Comparison of ENCODE assay signal across 1 cellular context in genomic region chr11:12169822-12170221, GRCh38.
TF ChIP-seq lines count a peak whose summit lies in the region.

No MANE protein-coding gene starts in this region.

TF ChIP-seq in HCT116, 20 proteins besides CTCF, POLR2A, EP300 and RAD21:
- TF ChIP-seq ZBTB33 (IDR thresholded peaks at IDR 0.05; ENCODE audit: extremely low read depth, insufficient replicate concordance, low read length) (no peak), CBX3 (IDR thresholded peaks at IDR 0.05; ENCODE audit: low read depth) (no peak), ZNF274 (IDR thresholded peaks at IDR 0.05; ENCODE audit: low read depth, low read length) (no peak), SP1 (IDR thresholded peaks at IDR 0.05; ENCODE audit: low read depth) (no peak), EZH2 (IDR thresholded peaks at IDR 0.05) (no peak), EZH2phosphoT487 (IDR thresholded peaks at IDR 0.05; ENCODE audit: borderline replicate concordance) (no peak), POLR2AphosphoS5 (IDR thresholded peaks at IDR 0.05; ENCODE audit: low read depth, low read length) (no peak), EGR1 (IDR thresholded peaks at IDR 0.05; ENCODE audit: low read depth) (no peak), ELF1 (IDR thresholded peaks at IDR 0.05; ENCODE audit: borderline replicate concordance, low read depth) (no peak), FOSL1 (IDR thresholded peaks at IDR 0.05; ENCODE audit: low read depth) (no peak), SIN3A (IDR thresholded peaks at IDR 0.05; ENCODE audit: low read depth) (no peak), YY1 (IDR thresholded peaks at IDR 0.05; ENCODE audit: extremely low read depth, insufficient replicate concordance, low read depth, low read length) (no peak), JUND (IDR thresholded peaks at IDR 0.05) (no peak)
- TF ChIP-seq, protein P1, sequence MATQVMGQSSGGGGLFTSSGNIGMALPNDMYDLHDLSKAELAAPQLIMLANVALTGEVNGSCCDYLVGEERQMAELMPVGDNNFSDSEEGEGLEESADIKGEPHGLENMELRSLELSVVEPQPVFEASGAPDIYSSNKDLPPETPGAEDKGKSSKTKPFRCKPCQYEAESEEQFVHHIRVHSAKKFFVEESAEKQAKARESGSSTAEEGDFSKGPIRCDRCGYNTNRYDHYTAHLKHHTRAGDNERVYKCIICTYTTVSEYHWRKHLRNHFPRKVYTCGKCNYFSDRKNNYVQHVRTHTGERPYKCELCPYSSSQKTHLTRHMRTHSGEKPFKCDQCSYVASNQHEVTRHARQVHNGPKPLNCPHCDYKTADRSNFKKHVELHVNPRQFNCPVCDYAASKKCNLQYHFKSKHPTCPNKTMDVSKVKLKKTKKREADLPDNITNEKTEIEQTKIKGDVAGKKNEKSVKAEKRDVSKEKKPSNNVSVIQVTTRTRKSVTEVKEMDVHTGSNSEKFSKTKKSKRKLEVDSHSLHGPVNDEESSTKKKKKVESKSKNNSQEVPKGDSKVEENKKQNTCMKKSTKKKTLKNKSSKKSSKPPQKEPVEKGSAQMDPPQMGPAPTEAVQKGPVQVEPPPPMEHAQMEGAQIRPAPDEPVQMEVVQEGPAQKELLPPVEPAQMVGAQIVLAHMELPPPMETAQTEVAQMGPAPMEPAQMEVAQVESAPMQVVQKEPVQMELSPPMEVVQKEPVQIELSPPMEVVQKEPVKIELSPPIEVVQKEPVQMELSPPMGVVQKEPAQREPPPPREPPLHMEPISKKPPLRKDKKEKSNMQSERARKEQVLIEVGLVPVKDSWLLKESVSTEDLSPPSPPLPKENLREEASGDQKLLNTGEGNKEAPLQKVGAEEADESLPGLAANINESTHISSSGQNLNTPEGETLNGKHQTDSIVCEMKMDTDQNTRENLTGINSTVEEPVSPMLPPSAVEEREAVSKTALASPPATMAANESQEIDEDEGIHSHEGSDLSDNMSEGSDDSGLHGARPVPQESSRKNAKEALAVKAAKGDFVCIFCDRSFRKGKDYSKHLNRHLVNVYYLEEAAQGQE (IDR thresholded peaks at IDR 0.05; ENCODE audit: low read depth) = no peak
